ENCODE assay signal across 8 cellular contexts in genomic region chr2:170873035-170873692, GRCh38. TPM values are rescaled to one million over a fixed set of nuclear protein-coding genes. Genes with fewer than 3 reads are reported as not detected.
DNase-seq lines count a peak whose midpoint lies in the region; ATAC-seq and TF ChIP-seq lines count a peak whose summit lies in the region.

No MANE protein-coding gene starts in this region.

- H3K9ac ChIP-seq in SK-N-SH, result peak overlapping the region; percentile 22; the same call in 1 of the 2 replicates

- H3F3A ChIP-seq in SK-N-SH (replicated peaks; ENCODE audit: insufficient read depth), result no peaks in the 10 kb centered on the region

- H4K20me1 ChIP-seq in SK-N-SH (ENCODE audit: insufficient read depth), result no peaks in the 10 kb centered on the region

- H3K9me3 ChIP-seq in SK-N-SH (no peaks in the 10 kb centered on the region), cardiac muscle cell (ENCODE audit: low read depth) (no peaks in the 10 kb centered on the region), upper lobe of right lung (no peaks in the 10 kb centered on the region)

- intact Hi-C loops in posterior vena cava (cut with DNase I) (no loop called here), upper lobe of right lung (cut with DNase I) (no loop called here)

- TF ChIP-seq EP300 in SK-N-SH (IDR thresholded peaks at IDR 0.05; ENCODE audit: borderline replicate concordance in 1 of 2, low read depth in 1 of 2, low read length in 1 of 2), result no peak

- H3K36me3 Mint-ChIP-seq in activated naive CD8-positive, alpha-beta T cell, result no peaks in the 10 kb centered on the region

- peaks cover 11% of the 10 kb centered on the region for H3K4me1 Mint-ChIP-seq in activated naive CD8-positive, alpha-beta T cell (ENCODE audit: low read depth)

- H3K27me3 ChIP-seq in SK-N-SH (ENCODE audit: insufficient read depth), result no peaks in the 10 kb centered on the region
- H3K27me3 ChIP-seq in cardiac muscle cell, result no peaks in the 10 kb centered on the region
- no peaks in the 10 kb centered on the region for H3K27me3 ChIP-seq in upper lobe of right lung

- CTCF ChIA-PET in SK-N-SH (lab: Yijun Ruan, JAX), result interaction anchor here (0.6 to 4.9 kb wide), 53 partner anchors 8 to 1684 kb away, joined by 3 to 41 read pairs (median 4); partner anchors contain the start of genes GAD1 and GORASP2

- H3K4me3 ChIP-seq in SK-N-SH (ENCODE audit: low read depth in 2 of 2, low read length in 1 of 2), result peak overlapping the region; percentile 15 to 46; a peak in 3 of 4 replicates
- no peak overlapping the region for H3K4me3 ChIP-seq in cardiac muscle cell
- H3K4me3 ChIP-seq in upper lobe of right lung, result no peak overlapping the region

- H3K9me2 ChIP-seq in SK-N-SH, result no peaks in the 10 kb centered on the region

- TF ChIP-seq CTCF in LNCAP (IDR thresholded peaks at IDR 0.05) (peak; percentile 88), SK-N-SH (IDR thresholded peaks at IDR 0.05) (peak; percentile 97), cardiac muscle cell (IDR thresholded peaks at IDR 0.05; ENCODE audit: low read depth, low read length) (peak; percentile 98), upper lobe of right lung (IDR thresholded peaks at IDR 0.05) (peak; percentile 94)

- DNase-seq in ELR (ENCODE audit: low read depth) (peak; percentile 79), SK-N-SH (peak; percentile 81), cardiac muscle cell (ENCODE audit: low read depth in 1 of 2, low spot score in 1 of 2) (peak; percentile 78 to 85), posterior vena cava (ENCODE audit: low spot score) (peak; percentile 91), upper lobe of right lung (peak; percentile 82)

- POLR2A ChIA-PET in SK-N-SH (lab: Yijun Ruan, JAX), result interaction anchor here (0.6 kb wide), 1 partner anchor 84 kb away, joined by 4 read pairs; no protein-coding TSS in a partner anchor

- H3K27ac ChIP-seq in SK-N-SH (ENCODE audit: low read depth in 2 of 2, low read length in 1 of 2), result no peak overlapping the region
- no peak overlapping the region for H3K27ac ChIP-seq in cardiac muscle cell
- H3K27ac ChIP-seq in upper lobe of right lung, result no peak overlapping the region

- H3K27ac Mint-ChIP-seq in activated naive CD8-positive, alpha-beta T cell, result peak overlapping the region; percentile 3

- peak; percentile 63 for TF ChIP-seq RAD21 in SK-N-SH (IDR thresholded peaks at IDR 0.05; ENCODE audit: low read length)

- no peaks in the 10 kb centered on the region for H3K9me3 Mint-ChIP-seq in activated naive CD8-positive, alpha-beta T cell (ENCODE audit: low read depth)

- peaks cover 3% of the 10 kb centered on the region for H3K27me3 Mint-ChIP-seq in activated naive CD8-positive, alpha-beta T cell

- peaks cover 0 to 3% of the 10 kb centered on the region in 2 experiments; a peak in 1 of 4 replicates for H3K4me1 ChIP-seq in SK-N-SH (ENCODE audit: control insufficient read depth in 1 of 2, insufficient read depth in 2 of 2, low read depth in 1 of 2, low read length in 1 of 2)
- H3K4me1 ChIP-seq in cardiac muscle cell (ENCODE audit: low read depth), result no peaks in the 10 kb centered on the region
- H3K4me1 ChIP-seq in upper lobe of right lung, result peaks cover 5% of the 10 kb centered on the region

- peak overlapping the region; percentile 38; the same call in 1 of the 2 replicates for H3K4me2 ChIP-seq in SK-N-SH

- no peaks in the 10 kb centered on the region for H3K79me2 ChIP-seq in SK-N-SH (ENCODE audit: insufficient read depth)

- H3K36me3 ChIP-seq in SK-N-SH (replicated peaks in 1 of 2; ENCODE audit: control insufficient read depth in 1 of 2, insufficient read depth in 2 of 2, low read length in 1 of 2) (no peaks in the 10 kb centered on the region), cardiac muscle cell (no peaks in the 10 kb centered on the region), upper lobe of right lung (no peaks in the 10 kb centered on the region)

- whole genome bisulfite sequencing in SK-N-SH (ENCODE audit: low lambda C conversion rate), result 24% methylated on average over 13 of the region's 13 CpGs

- H3K4me3 Mint-ChIP-seq in activated naive CD8-positive, alpha-beta T cell, result peak overlapping the region; percentile 73

- ATAC-seq in GM21825 (IDR thresholded peaks at IDR 0.05; ENCODE audit: unreplicated experiment), result peak; percentile 90
- ATAC-seq in upper lobe of right lung, result peak; percentile 92

- peak overlapping the region; percentile 73 for H2AFZ ChIP-seq in SK-N-SH (ENCODE audit: low read depth)

TF ChIP-seq in SK-N-SH, 30 proteins besides CTCF, POLR2A, EP300 and RAD21 (continues in another document):
- no peak for TF ChIP-seq RFX5 (IDR thresholded peaks at IDR 0.05; ENCODE audit: low read length)
- TF ChIP-seq ELF1 (IDR thresholded peaks at IDR 0.05), result no peak
- TF ChIP-seq MAX (IDR thresholded peaks at IDR 0.05; ENCODE audit: low read depth), result 0 out of 2 replicates have a peak, but pooled peaks have one; percentile 31
- no peak; the same call in 1 of the 2 replicates for TF ChIP-seq TCF12 (IDR thresholded peaks at IDR 0.05)
- TF ChIP-seq PBX3 (IDR thresholded peaks at IDR 0.05), result 0 out of 2 replicates have a peak, but pooled peaks have one; percentile 15
- no peak for TF ChIP-seq USF2 (IDR thresholded peaks at IDR 0.05; ENCODE audit: borderline replicate concordance, low read depth, low read length)
- TF ChIP-seq JUND (IDR thresholded peaks at IDR 0.05), result no peak
- TF ChIP-seq NRF1 (IDR thresholded peaks at IDR 0.05; ENCODE audit: low read depth, low read length), result no peak
- TF ChIP-seq SIN3A (IDR thresholded peaks at IDR 0.05; ENCODE audit: borderline replicate concordance, low read depth, low read length), result no peak
- TF ChIP-seq EZH2phosphoT487 (IDR thresholded peaks at IDR 0.05; ENCODE audit: borderline replicate concordance, low read depth), result no peak
- TF ChIP-seq MXI1 (IDR thresholded peaks at IDR 0.05; ENCODE audit: low read depth, low read length), result no peak
- TF ChIP-seq MEF2A (IDR thresholded peaks at IDR 0.05; ENCODE audit: borderline replicate concordance, low read depth), result no peak
- TF ChIP-seq NFIC (IDR thresholded peaks at IDR 0.05; ENCODE audit: borderline replicate concordance), result no peak
- no peak for TF ChIP-seq IRF3 (IDR thresholded peaks at IDR 0.05; ENCODE audit: low read depth, low read length)
- TF ChIP-seq SMC3 (IDR thresholded peaks at IDR 0.05; ENCODE audit: low read depth, low read length), result peak; percentile 69
- TF ChIP-seq RXRA (IDR thresholded peaks at IDR 0.05; ENCODE audit: borderline replicate concordance, low read depth), result peak; percentile 85
- no peak for TF ChIP-seq GATA2 (CRISPR knock-in tag; IDR thresholded peaks at IDR 0.05)
- TF ChIP-seq GABPA (IDR thresholded peaks at IDR 0.05; ENCODE audit: low read depth), result no peak

RNA-seq across cellular contexts. Expression of gene GORASP2, which starts 55.9 kb away (rescaled TPM):
- polyA plus RNA-seq in SK-N-SH (2012; rRNA removed) (127 and 148 TPM in 2 replicates), cardiac muscle cell (105 and 114 TPM in 2 replicates)
- 111 and 119 TPM in 2 replicates for polyA plus RNA-seq in SK-N-SH (2012; cell fraction: cytosol; rRNA removed)
- polyA plus RNA-seq in SK-N-SH (2012; cell fraction: nucleus; rRNA removed), result 62.1 and 103 TPM in 2 replicates
- total RNA-seq in cardiac muscle cell (59.4 and 88.7 TPM in 2 replicates), posterior vena cava (10 to 100 TPM; 62.3 to 67.4 TPM), upper lobe of right lung (69.7 TPM)

RNA-seq across cellular contexts. Expression of gene GAD1, which starts 56.5 kb away (rescaled TPM):
- polyA plus RNA-seq in SK-N-SH (2012; rRNA removed) (0.20 and 0.63 TPM in 2 replicates), cardiac muscle cell (0.39 TPM in 1 of 2 replicates, not detected in the other)
- polyA plus RNA-seq in SK-N-SH (2012; cell fraction: cytosol; rRNA removed), result 0.31 and 0.39 TPM in 2 replicates
- 0.85 and 1.2 TPM in 2 replicates for polyA plus RNA-seq in SK-N-SH (2012; cell fraction: nucleus; rRNA removed)
- total RNA-seq in cardiac muscle cell (0.11 and 0.12 TPM in 2 replicates), posterior vena cava (not detected), upper lobe of right lung (not detected)

Comparison
In these comparisons a context has a peak if more than half of its experiments do, and no peak if none do; other contexts are left out.
1. H3K4me3 ChIP-seq: peak in SK-N-SH (2 of 2); none in cardiac muscle cell (single experiment) and upper lobe of right lung (single experiment).
2. Peak in every context shown above with its lines, with median percentiles within 50 percentile points of each other: DNase-seq and CTCF ChIP-seq.